9 cellular contexts compared by ENCODE assay signal in genomic region chr9:130845901-130846381, GRCh38. TPM values are rescaled to one million over a fixed set of nuclear protein-coding genes. Genes with fewer than 3 reads are reported as not detected.
DNase-seq lines count a peak whose midpoint lies in the region; ATAC-seq and TF ChIP-seq lines count a peak whose summit lies in the region.
"Had no signal": no experiment of that assay in that cellular context is flagged by ENCODE, and none has a peak within 500 bp of the region (broad histone marks: within the 10 kb centered on the region; RNA-seq: fewer than 3 reads in every experiment).

No MANE protein-coding gene starts in this region.

- intact Hi-C loops in esophagus muscularis mucosa (cut with DNase I): no loop called here

- no peak for ATAC-seq in GM21737 (IDR thresholded peaks at IDR 0.05; ENCODE audit: unreplicated experiment)

- H3K27me3 ChIP-seq in SJCRH30 (no peaks in the 10 kb centered on the region), esophagus muscularis mucosa (no peaks in the 10 kb centered on the region), muscle layer of colon (ENCODE audit: control insufficient read depth in 1 of 2, insufficient read depth in 2 of 2, low read length in 2 of 2) (no peaks in the 10 kb centered on the region)

- H3K9me3 ChIP-seq in SJCRH30 (replicated peaks) (no peaks in the 10 kb centered on the region), esophagus muscularis mucosa (no peaks in the 10 kb centered on the region), muscle layer of colon (ENCODE audit: low read length) (no peaks in the 10 kb centered on the region)

- H3K27ac ChIP-seq in SJCRH30 (peak overlapping the region; percentile 65), esophagus muscularis mucosa (replicated peaks in 1 of 4) (peak overlapping the region; percentile 89 to 93 (median 92)), muscle layer of colon (ENCODE audit: low read depth, low read length) (peak overlapping the region; percentile 93)

- H3K4me3 ChIP-seq in SJCRH30 (peak overlapping the region; percentile 4), esophagus muscularis mucosa (peak overlapping the region; percentile 19 to 50 (median 32)), muscle layer of colon (ENCODE audit: low read depth in 1 of 2, low read length in 2 of 2) (no peak overlapping the region)

- H3K4me1 ChIP-seq in SJCRH30 (peaks cover 35% of the 10 kb centered on the region), esophagus muscularis mucosa (peaks cover 73 to 100% (median 100%) of the 10 kb centered on the region in 4 donors), muscle layer of colon (ENCODE audit: insufficient read depth, low read length) (peaks cover 87% of the 10 kb centered on the region)

- WGBS in esophagus muscularis mucosa: 14% methylated on average over 6 of the region's 6 CpGs

- DNase-seq in A172 (ENCODE audit: low spot score) (peak; percentile 22), SJCRH30 (peak; percentile 93 to 96), esophagus muscularis mucosa (ENCODE audit: extremely low spot score) (peak; percentile 90), NCI-H510A treated with DMSO at 0.1 percent for 48 hours (lab: John Stamatoyannopoulos, UW) (no peak), Kasumi-1 (lab: John Stamatoyannopoulos, UW) (no peak), NCI-H1092 treated with DMSO at 0.1 percent for 48 hours (lab: John Stamatoyannopoulos, UW) (no peak)

- TF ChIP-seq CTCF in esophagus muscularis mucosa (IDR thresholded peaks at IDR 0.05): no peak

- TF ChIP-seq EP300 in esophagus muscularis mucosa (IDR thresholded peaks at IDR 0.05): no peak

- TF ChIP-seq POLR2A in esophagus muscularis mucosa (IDR thresholded peaks at IDR 0.05; ENCODE audit: low read depth): no peak

- H3K36me3 ChIP-seq in SJCRH30 (no peaks in the 10 kb centered on the region), esophagus muscularis mucosa (no peaks in the 10 kb centered on the region), muscle layer of colon (ENCODE audit: insufficient read depth, low read length) (peaks cover 4% of the 10 kb centered on the region)

- no peak overlapping the region for H3K9ac ChIP-seq in muscle layer of colon (ENCODE audit: low read length)

RNA-seq across cellular contexts. Expression of gene ABL1, which starts 10.9 kb away (rescaled TPM):
- 6.8 and 13.1 TPM in 2 replicates for total RNA-seq in A172 (2014; rRNA removed; shearing (Covaris generic))
- 57.2 and 58.0 TPM in 2 replicates for total RNA-seq in SJCRH30 (2014; rRNA removed; shearing (Covaris generic))
- total RNA-seq in esophagus muscularis mucosa: 100 to 1,000 TPM in 3 of 4 donors, 10 to 100 TPM in 1; 90.9 to 151 (median 133) TPM

RNA-seq across cellular contexts. Expression of gene QRFP, which starts 50.7 kb away (rescaled TPM):
- not detected in 2 replicates for total RNA-seq in A172 (2014; rRNA removed; shearing (Covaris generic))
- not detected in 2 replicates for total RNA-seq in SJCRH30 (2014; rRNA removed; shearing (Covaris generic))
- total RNA-seq in esophagus muscularis mucosa: not detected
- total RNA-seq: esophagus mucosa had no signal

Comparison
In these comparisons a context has a peak if more than half of its experiments do, and no peak if none do; other contexts are left out.
1. DNase-seq: peak in A172 (single experiment), SJCRH30 (2 of 2) and esophagus muscularis mucosa (single experiment); none in NCI-H510A treated with DMSO at 0.1 percent for 48 hours (single experiment), Kasumi-1 (0 of 2) and NCI-H1092 treated with DMSO at 0.1 percent for 48 hours (single experiment).
2. H3K4me3 ChIP-seq: peak in SJCRH30 (single experiment) and esophagus muscularis mucosa (4 of 4); none in muscle layer of colon (0 of 2).
3. Peak in every context shown above with its lines, with median percentiles within 50 percentile points of each other: H3K27ac ChIP-seq.